ENCODE assay signal across 8 cellular contexts in genomic region chr22:42444060-42444904, GRCh38. TPM values are rescaled to one million over a fixed set of nuclear protein-coding genes. Genes with fewer than 3 reads are reported as not detected.
DNase-seq lines count a peak whose midpoint lies in the region; ATAC-seq and TF ChIP-seq lines count a peak whose summit lies in the region.

No MANE protein-coding gene starts in this region.

- CTCF ChIA-PET in Caco-2 (lab: Charles Lee), result interaction anchor here (0.6 to 2.3 kb wide), 12 partner anchors 12 to 498 kb away, joined by 3 to 13 read pairs (median 3); partner anchors contain the start of genes CENPM and NDUFA6

- TF ChIP-seq CTCF in Caco-2 (IDR thresholded peaks at IDR 0.05; ENCODE audit: insufficient read depth in 1 of 2, low read depth in 1 of 2, low read length in 1 of 2, severe bottlenecking in 1 of 2, unreplicated experiment in 1 of 2), result peak; percentile 79 to 80

- H3K4me1 Mint-ChIP-seq in Caco-2 (ENCODE audit: low read depth, unreplicated experiment) (no peaks in the 10 kb centered on the region), naive B cell (peaks cover 24 to 38% (median 38%) of the 10 kb centered on the region in 3 donors)
- H3K4me1 Mint-ChIP-seq in activated T-helper 1 cell treated with anti-CD3 and anti-CD28 coated beads, Interleukin-12 subunit alpha, Interleukin-12 subunit beta, Interleukin-2, Interleukin-4 antibody, amounts not matched to agents 30 ng/mL and 10 ng/mL and 1 ng/mL, durations not matched to agents 14 hours and 24 hours and 36 hours (ENCODE audit: low read depth), result peaks cover 35% of the 10 kb centered on the region

- peak overlapping the region; percentile 16 for H3K27ac ChIP-seq in HUES48 (ENCODE audit: low read depth, low read length)

- H3K9me3 ChIP-seq in Caco-2, result no peaks in the 10 kb centered on the region
- no peaks in the 10 kb centered on the region for H3K9me3 ChIP-seq in HUES48 (ENCODE audit: control insufficient read depth, insufficient read depth, low read length)

- H3K36me3 ChIP-seq in Caco-2 (ENCODE audit: control insufficient read depth, insufficient read depth, low read length) (no peaks in the 10 kb centered on the region), HUES48 (ENCODE audit: control insufficient read depth, insufficient read depth, low read length) (no peaks in the 10 kb centered on the region)

- intact Hi-C loops in Caco-2 (cut with micrococcal nuclease; ENCODE audit: unreplicated experiment), result loop anchor here (1.0 kb wide), 1 partner anchor 353 kb away; no protein-coding TSS in a partner anchor
- intact Hi-C loops in activated T-helper 1 cell treated with anti-CD3 and anti-CD28 coated beads, Interleukin-12 subunit alpha, Interleukin-12 subunit beta, Interleukin-2, Interleukin-4 antibody, amounts not matched to agents 30 ng/mL and 10 ng/mL and 1 ng/mL, durations not matched to agents 14 hours and 24 hours and 36 hours (cut with micrococcal nuclease), result loop anchor here (1.0 to 2.0 kb wide), 5 partner anchors 75 to 497 kb away; partner anchors contain the start of genes CENPM, NDUFA6 and WBP2NL

- H3K27me3 Mint-ChIP-seq in Caco-2 (ENCODE audit: insufficient read depth, unreplicated experiment) (no peaks in the 10 kb centered on the region), naive B cell (peaks cover 26 to 48% (median 33%) of the 10 kb centered on the region in 3 donors)
- H3K27me3 Mint-ChIP-seq in activated T-helper 1 cell treated with anti-CD3 and anti-CD28 coated beads, Interleukin-12 subunit alpha, Interleukin-12 subunit beta, Interleukin-2, Interleukin-4 antibody, amounts not matched to agents 30 ng/mL and 10 ng/mL and 1 ng/mL, durations not matched to agents 14 hours and 24 hours and 36 hours (ENCODE audit: insufficient read depth), result peaks cover 5% of the 10 kb centered on the region

- H3K36me3 Mint-ChIP-seq in Caco-2 (ENCODE audit: insufficient read depth, unreplicated experiment), result no peaks in the 10 kb centered on the region
- no peaks in the 10 kb centered on the region for H3K36me3 Mint-ChIP-seq in activated T-helper 1 cell treated with anti-CD3 and anti-CD28 coated beads, Interleukin-12 subunit alpha, Interleukin-12 subunit beta, Interleukin-2, Interleukin-4 antibody, amounts not matched to agents 30 ng/mL and 10 ng/mL and 1 ng/mL, durations not matched to agents 14 hours and 24 hours and 36 hours (ENCODE audit: low read depth)
- peaks cover 0 to 8% of the 10 kb centered on the region in 2 donors for H3K36me3 Mint-ChIP-seq in naive B cell

- ATAC-seq in naive B cell (ENCODE audit: low read depth in 2 of 2) (peak; percentile 72 to 73), HG02678 (IDR thresholded peaks at IDR 0.05; ENCODE audit: unreplicated experiment) (no peak)

- peak; percentile 70 to 80 for DNase-seq in Caco-2
- DNase-seq in activated T-helper 1 cell treated with anti-CD3 and anti-CD28 coated beads, Interleukin-12 subunit alpha, Interleukin-12 subunit beta, Interleukin-2, Interleukin-4 antibody, amounts not matched to agents 30 ng/mL and 10 ng/mL and 1 ng/mL, durations not matched to agents 14 hours and 24 hours and 36 hours (ENCODE audit: low spot score), result peak; percentile 76
- peak; percentile 88 for DNase-seq in fibroblast of gingiva (ENCODE audit: low read depth)
- DNase-seq in naive B cell, result peak; percentile 59
- DNase-seq in stimulated activated CD8-positive, alpha-beta memory T cell treated with anti-CD3 and anti-CD28 coated beads, Interleukin-7, amount 100 ng/mL, for 4 hours (ENCODE audit: low read depth in 2 of 2), result peak; percentile 33 to 52

- H3K4me3 ChIP-seq in Caco-2 (ENCODE audit: low read depth, low read length) (no peak overlapping the region), HUES48 (ENCODE audit: low read depth, low read length) (peak overlapping the region; percentile 52)

- no peaks in the 10 kb centered on the region for H3K9me3 Mint-ChIP-seq in Caco-2 (ENCODE audit: unreplicated experiment)
- no peaks in the 10 kb centered on the region for H3K9me3 Mint-ChIP-seq in activated T-helper 1 cell treated with anti-CD3 and anti-CD28 coated beads, Interleukin-12 subunit alpha, Interleukin-12 subunit beta, Interleukin-2, Interleukin-4 antibody, amounts not matched to agents 30 ng/mL and 10 ng/mL and 1 ng/mL, durations not matched to agents 14 hours and 24 hours and 36 hours
- H3K9me3 Mint-ChIP-seq in naive B cell, result peaks cover 0 to 2% (median 0%) of the 10 kb centered on the region in 7 donors

- H3K4me1 ChIP-seq in Caco-2 (peaks cover 6% of the 10 kb centered on the region; the same call in 1 of the 2 replicates), HUES48 (ENCODE audit: control insufficient read depth, insufficient read depth, low read length) (peaks cover 28% of the 10 kb centered on the region)

- no TSS peak for BruUV-seq in Caco-2 (replicated peaks; lab: Mats Ljungman, UMichigan)

- H3K27ac Mint-ChIP-seq in Caco-2 (ENCODE audit: unreplicated experiment) (no peak overlapping the region), naive B cell (peak overlapping the region in 5 of 6 donors; percentile 13 to 76 (median 36))
- peak overlapping the region; percentile 78 for H3K27ac Mint-ChIP-seq in activated T-helper 1 cell treated with anti-CD3 and anti-CD28 coated beads, Interleukin-12 subunit alpha, Interleukin-12 subunit beta, Interleukin-2, Interleukin-4 antibody, amounts not matched to agents 30 ng/mL and 10 ng/mL and 1 ng/mL, durations not matched to agents 14 hours and 24 hours and 36 hours

- H3K27me3 ChIP-seq in Caco-2 (replicated peaks; ENCODE audit: control insufficient read depth, insufficient read depth, low read length) (no peaks in the 10 kb centered on the region), HUES48 (ENCODE audit: control insufficient read depth, insufficient read depth, low read length) (0 out of 2 replicates have a peak, but pooled peaks cover 5% of the 10 kb centered on the region)

- H3K4me3 Mint-ChIP-seq in Caco-2 (ENCODE audit: unreplicated experiment) (peak overlapping the region; percentile 37), naive B cell (peak overlapping the region; percentile 53 to 90 (median 76))
- peak overlapping the region; percentile 68 for H3K4me3 Mint-ChIP-seq in activated T-helper 1 cell treated with anti-CD3 and anti-CD28 coated beads, Interleukin-12 subunit alpha, Interleukin-12 subunit beta, Interleukin-2, Interleukin-4 antibody, amounts not matched to agents 30 ng/mL and 10 ng/mL and 1 ng/mL, durations not matched to agents 14 hours and 24 hours and 36 hours

- POLR2A ChIA-PET in Caco-2 (lab: Charles Lee), result interaction anchor here (0.6 kb wide), 1 partner anchor 161 kb away, joined by 5 read pairs; no protein-coding TSS in a partner anchor

- no peak overlapping the region for H3K9ac ChIP-seq in HUES48 (ENCODE audit: low read depth, low read length)

TF ChIP-seq in PFSK-1, 5 proteins besides CTCF, POLR2A, EP300 and RAD21:
- no peak for TF ChIP-seq TAF1 (IDR thresholded peaks at IDR 0.05; ENCODE audit: borderline replicate concordance, insufficient read depth, low read length)
- TF ChIP-seq FOXP2 (optimal IDR thresholded peaks at IDR 0.05; ENCODE audit: borderline replicate concordance, extremely low read depth, extremely low read length, insufficient read depth), result peak; percentile 48
- no peak for TF ChIP-seq REST (IDR thresholded peaks at IDR 0.05; ENCODE audit: insufficient read depth in 1 of 2, low read depth in 2 of 2, low read length in 2 of 2)
- no peak for TF ChIP-seq POLR2AphosphoS5 (IDR thresholded peaks at IDR 0.05; ENCODE audit: low read depth, low read length)
- no peak for TF ChIP-seq SIN3A (IDR thresholded peaks at IDR 0.05; ENCODE audit: borderline replicate concordance, insufficient read depth, low read length)

RNA-seq across cellular contexts. Expression of gene NFAM1, which starts 12.1 kb away (rescaled TPM):
- total RNA-seq in Caco-2 (2022), result not detected in 2 replicates
- 0.11 TPM for polyA plus RNA-seq in PFSK-1 (2012; ENCODE audit: insufficient read length, low read depth)
- 0.12 and 0.88 TPM in 2 replicates for total RNA-seq in activated T-helper 1 cell treated with anti-CD3 and anti-CD28 coated beads, Interleukin-12 subunit alpha, Interleukin-12 subunit beta, Interleukin-2, Interleukin-4 antibody, amounts not matched to agents 30 ng/mL and 10 ng/mL and 1 ng/mL, durations not matched to agents 14 hours and 24 hours and 36 hours
- polyA plus RNA-seq in naive B cell (ENCODE audit: low read depth in 6 of 6), result under 1 TPM in 4 of 6 donors, not detected in 2; 0.47 to 0.93 (median 0.62) TPM
